ENCODE assay signal across 9 cellular contexts in genomic region chr15:79007066-79007465, GRCh38.
DNase-seq lines count a peak whose midpoint lies in the region; ATAC-seq and TF ChIP-seq lines count a peak whose summit lies in the region.
"Had no signal": no experiment of that assay in that cellular context is flagged by ENCODE, and none has a peak within 500 bp of the region (broad histone marks: within the 10 kb centered on the region; RNA-seq: fewer than 3 reads in every experiment).

No MANE protein-coding gene starts in this region.

- H2BK15ac ChIP-seq in neuronal stem cell (ENCODE audit: low read length) = no peak overlapping the region

- H3K9me2 ChIP-seq in OCI-LY7 (ENCODE audit: insufficient read depth, low read length) = no peaks in the 10 kb centered on the region

- H3K36me3 ChIP-seq in OCI-LY7 (ENCODE audit: insufficient read depth, low read length) (no peaks in the 10 kb centered on the region), endodermal cell (ENCODE audit: control insufficient read depth, insufficient read depth, low read length) (no peaks in the 10 kb centered on the region), neuronal stem cell (replicated peaks in 1 of 2; ENCODE audit: control insufficient read depth in 2 of 2, insufficient read depth in 2 of 2, low read length in 2 of 2) (no peaks in the 10 kb centered on the region)

- H3K27me3 ChIP-seq in endodermal cell (ENCODE audit: control insufficient read depth, insufficient read depth, low read length, poor library complexity, severe bottlenecking) (no peaks in the 10 kb centered on the region), neuronal stem cell (ENCODE audit: control insufficient read depth in 3 of 3, insufficient read depth in 3 of 3, low read depth in 1 of 3, low read length in 3 of 3) (peaks cover 0 to 4% (median 0%) of the 10 kb centered on the region in 3 experiments)

- H3K27ac ChIP-seq in OCI-LY7 (ENCODE audit: low read depth, low read length, poor library complexity, severe bottlenecking) (peak overlapping the region; percentile 43), endodermal cell (ENCODE audit: low read depth, low read length) (no peak overlapping the region), neuronal stem cell (replicated peaks; ENCODE audit: low read length) (no peak overlapping the region)
- H3K27ac ChIP-seq: skin epidermis had no signal

- ATAC-seq in activated CD8-positive, alpha-beta memory T cell treated with anti-CD3 and anti-CD28 coated beads, Interleukin-2, amount 10 ng/mL, durations not matched to agents 7 days and 5 days = peak; percentile 71
- ATAC-seq in GM19328 (IDR thresholded peaks at IDR 0.05; ENCODE audit: unreplicated experiment) = no peak
- ATAC-seq in GM18520 (IDR thresholded peaks at IDR 0.05; ENCODE audit: unreplicated experiment) = no peak

- no peaks in the 10 kb centered on the region for H3K79me2 ChIP-seq in OCI-LY7 (ENCODE audit: insufficient read depth, low read depth, low read length)

- TF ChIP-seq CTCF in OCI-LY7 (conservative IDR thresholded peaks at IDR 0.05; ENCODE audit: low read length) (peak; percentile 89), endodermal cell (conservative IDR thresholded peaks at IDR 0.05) (peak; percentile 93)

- 29% methylated on average over 3 of the region's 3 CpGs; no CpG with 5 or more reads in 1 of the 2 experiments for WGBS in endodermal cell (ENCODE audit: insufficient coverage in 1 of 2, insufficient read length in 1 of 2), 2 experiments
- WGBS in neuronal stem cell (ENCODE audit: extremely low coverage in 2 of 2, insufficient read length in 2 of 2, insufficient replicate concordance in 1 of 2), 2 donors = no CpG with 5 or more reads among the region's 3 CpGs

- H2BK12ac ChIP-seq in neuronal stem cell (ENCODE audit: low read length) = no peak overlapping the region

- no peak overlapping the region for H2AK5ac ChIP-seq in neuronal stem cell (ENCODE audit: low read depth, low read length)

- POLR2A ChIA-PET in OCI-LY7 (lab: Charles Lee) = interaction anchor here (0.6 to 1.0 kb wide), 4 partner anchors 14 to 121 kb away, joined by 3 to 5 read pairs (median 4); no protein-coding TSS in a partner anchor

- H2BK5ac ChIP-seq in neuronal stem cell (ENCODE audit: low read length) = no peak overlapping the region

- peak; percentile 77 for DNase-seq in activated CD8-positive, alpha-beta memory T cell treated with anti-CD3 and anti-CD28 coated beads, Interleukin-2, amount 10 ng/mL, durations not matched to agents 7 days and 5 days
- DNase-seq in activated CD8-positive, alpha-beta memory T cell treated with anti-CD3 and anti-CD28 coated beads, Interleukin-2, amount 50 U/mL, for 48 hours = no peak
- DNase-seq in OCI-LY7 (ENCODE audit: low spot score) (peak; percentile 89), endodermal cell (peak; percentile 94), neuronal stem cell (ENCODE audit: low spot score) (peak; percentile 33), GM19240 (ENCODE audit: insufficient read length, low spot score) (no peak)

- BruUV-seq in OCI-LY7 (replicated peaks; lab: Mats Ljungman, UMichigan) = no TSS peak

- H2BK120ac ChIP-seq in neuronal stem cell (ENCODE audit: low read depth, low read length) = no peak overlapping the region

- no peaks in the 10 kb centered on the region for H3K36me3 Mint-ChIP-seq in activated CD8-positive, alpha-beta memory T cell treated with anti-CD3 and anti-CD28 coated beads, Interleukin-2, amount 10 ng/mL, durations not matched to agents 7 days and 5 days
- no peaks in the 10 kb centered on the region for H3K36me3 Mint-ChIP-seq in endodermal cell (ENCODE audit: low read depth)

- no peak overlapping the region for H4K8ac ChIP-seq in neuronal stem cell (ENCODE audit: low read depth, low read length)

- no peak overlapping the region for H4K91ac ChIP-seq in neuronal stem cell (ENCODE audit: low read depth, low read length, poor library complexity)

- H3K23ac ChIP-seq in neuronal stem cell (ENCODE audit: low read depth, low read length, poor library complexity) = no peak overlapping the region

- H3K9ac ChIP-seq in endodermal cell (ENCODE audit: extremely low read depth, low read length, poor library complexity, severe bottlenecking) (no peak overlapping the region), neuronal stem cell (ENCODE audit: low read depth, low read length, poor library complexity) (no peak overlapping the region)

- H3K4me3 Mint-ChIP-seq in activated CD8-positive, alpha-beta memory T cell treated with anti-CD3 and anti-CD28 coated beads, Interleukin-2, amount 10 ng/mL, durations not matched to agents 7 days and 5 days = no peak overlapping the region
- no peak overlapping the region for H3K4me3 Mint-ChIP-seq in endodermal cell

- no peaks in the 10 kb centered on the region for H4K20me1 ChIP-seq in OCI-LY7 (ENCODE audit: insufficient read depth, low read length)

- H3K27me3 Mint-ChIP-seq in activated CD8-positive, alpha-beta memory T cell treated with anti-CD3 and anti-CD28 coated beads, Interleukin-2, amount 10 ng/mL, durations not matched to agents 7 days and 5 days = peaks cover 6% of the 10 kb centered on the region
- peaks cover 13% of the 10 kb centered on the region for H3K27me3 Mint-ChIP-seq in endodermal cell (ENCODE audit: insufficient read depth)

- H3K4me3 ChIP-seq in OCI-LY7 (ENCODE audit: low read depth, low read length, poor library complexity, severe bottlenecking) = no peak overlapping the region
- no peak overlapping the region for H3K4me3 ChIP-seq in endodermal cell (ENCODE audit: low read length)
- H3K4me3 ChIP-seq in neuronal stem cell (ENCODE audit: low read length in 2 of 2) = no peak overlapping the region
- H3K4me3 ChIP-seq: skin epidermis had no signal

- H3K9me3 ChIP-seq in OCI-LY7 (ENCODE audit: low read length) (no peaks in the 10 kb centered on the region), endodermal cell (ENCODE audit: control insufficient read depth, low read length) (no peaks in the 10 kb centered on the region), neuronal stem cell (replicated peaks in 1 of 2; ENCODE audit: control insufficient read depth in 2 of 2, insufficient read depth in 1 of 2, low read depth in 1 of 2, low read length in 2 of 2) (no peaks in the 10 kb centered on the region)

- H3K18ac ChIP-seq in neuronal stem cell (ENCODE audit: low read length) = no peak overlapping the region

- H2AFZ ChIP-seq in OCI-LY7 (ENCODE audit: low read length) (no peak overlapping the region), neuronal stem cell (ENCODE audit: low read length) (no peak overlapping the region)

- peaks cover 59% of the 10 kb centered on the region for H3K4me1 ChIP-seq in OCI-LY7 (ENCODE audit: insufficient read depth, low read length, poor library complexity, severe bottlenecking)
- H3K4me1 ChIP-seq in endodermal cell (ENCODE audit: control insufficient read depth, insufficient read depth, low read length) = no peaks in the 10 kb centered on the region
- peaks cover 11 to 14% of the 10 kb centered on the region in 2 donors for H3K4me1 ChIP-seq in neuronal stem cell (ENCODE audit: control insufficient read depth in 2 of 2, insufficient read depth in 1 of 2, low read depth in 1 of 2, low read length in 2 of 2)

- intact Hi-C loops in OCI-LY7 (cut with micrococcal nuclease; ENCODE audit: unreplicated experiment) = loop anchor here (1.0 to 10.0 kb wide), 2 partner anchors 98 to 252 kb away; no protein-coding TSS in a partner anchor

- H3K4ac ChIP-seq in neuronal stem cell (ENCODE audit: low read length) = no peak overlapping the region

- CTCF ChIA-PET in activated CD8-positive, alpha-beta memory T cell treated with anti-CD3 and anti-CD28 coated beads, Interleukin-2, amount 10 ng/mL, durations not matched to agents 7 days and 5 days (lab: Charles Lee) = interaction anchor here (0.6 to 2.7 kb wide), 28 partner anchors 9 to 1690 kb away, joined by 3 to 32 read pairs (median 6); partner anchors contain the start of gene CTSH
- CTCF ChIA-PET in OCI-LY7 (lab: Charles Lee; ENCODE audit: unreplicated experiment) = interaction anchor here (0.6 to 1.5 kb wide), 6 partner anchors 18 to 100 kb away, joined by 3 to 4 read pairs (median 3); no protein-coding TSS in a partner anchor

- no peaks in the 10 kb centered on the region for H3K79me1 ChIP-seq in neuronal stem cell (ENCODE audit: low read depth, low read length)

- no peak overlapping the region for H3K27ac Mint-ChIP-seq in activated CD8-positive, alpha-beta memory T cell treated with anti-CD3 and anti-CD28 coated beads, Interleukin-2, amount 10 ng/mL, durations not matched to agents 7 days and 5 days
- no peak overlapping the region for H3K27ac Mint-ChIP-seq in endodermal cell

- H3K4me2 ChIP-seq in OCI-LY7 (ENCODE audit: low read length) = peak overlapping the region; percentile 39; the same call in 1 of the 2 replicates
- no peak overlapping the region for H3K4me2 ChIP-seq in neuronal stem cell (ENCODE audit: insufficient read depth, low read length, poor library complexity, severe bottlenecking)

- no peak overlapping the region for H3K14ac ChIP-seq in neuronal stem cell (ENCODE audit: low read length)

- peaks cover 13% of the 10 kb centered on the region for H3K4me1 Mint-ChIP-seq in activated CD8-positive, alpha-beta memory T cell treated with anti-CD3 and anti-CD28 coated beads, Interleukin-2, amount 10 ng/mL, durations not matched to agents 7 days and 5 days
- H3K4me1 Mint-ChIP-seq in endodermal cell = peaks cover 6% of the 10 kb centered on the region

- no peaks in the 10 kb centered on the region for H3K9me3 Mint-ChIP-seq in activated CD8-positive, alpha-beta memory T cell treated with anti-CD3 and anti-CD28 coated beads, Interleukin-2, amount 10 ng/mL, durations not matched to agents 7 days and 5 days (ENCODE audit: low read depth)
- no peaks in the 10 kb centered on the region for H3K9me3 Mint-ChIP-seq in endodermal cell

Comparison
In these comparisons a context has a peak if more than half of its experiments do, and no peak if none do; other contexts are left out.
1. DNase-seq: peak in activated CD8-positive, alpha-beta memory T cell treated with anti-CD3 and anti-CD28 coated beads, Interleukin-2, amount 10 ng/mL, durations not matched to agents 7 days and 5 days (single experiment), OCI-LY7 (single experiment), endodermal cell (single experiment) and neuronal stem cell (single experiment); none in activated CD8-positive, alpha-beta memory T cell treated with anti-CD3 and anti-CD28 coated beads, Interleukin-2, amount 50 U/mL, for 48 hours (single experiment) and GM19240 (single experiment).